ENCODE assay signal across 9 cellular contexts in genomic region chr2:9769171-9770005, GRCh38.
DNase-seq lines count a peak whose midpoint lies in the region; ATAC-seq, FAIRE-seq and TF ChIP-seq lines count a peak whose summit lies in the region.
"Had no signal": no experiment of that assay in that cellular context is flagged by ENCODE, and none has a peak within 500 bp of the region (broad histone marks: within the 10 kb centered on the region; RNA-seq: fewer than 3 reads in every experiment).

No MANE protein-coding gene starts in this region.

- TF ChIP-seq CTCF in A549 (IDR thresholded peaks at IDR 0.05) (no peak), GM13976 (IDR thresholded peaks at IDR 0.05; ENCODE audit: borderline replicate concordance, control extremely low read depth, extremely low read depth, insufficient read depth, missing control alignments) (no peak), glutamatergic neuron (IDR thresholded peaks at IDR 0.05; ENCODE audit: partially characterized antibody, unreplicated experiment) (no peak), lower leg skin (IDR thresholded peaks at IDR 0.05) (no peak), mesothelial cell of epicardium (IDR thresholded peaks at IDR 0.05; ENCODE audit: unreplicated experiment) (no peak)

- H3K27ac Mint-ChIP-seq in glutamatergic neuron (ENCODE audit: unreplicated experiment): peak overlapping the region; percentile 97
- no peak overlapping the region for H3K27ac Mint-ChIP-seq in mesothelial cell of epicardium
- H3K27ac Mint-ChIP-seq: activated B cell treated with CpG ODN at 0.5 μM for 24 hours had no signal

- intact Hi-C loops in lower leg skin (cut with DNase I; ENCODE audit: low total_unique reads): loop anchor here (10.0 kb wide), 1 partner anchor 275 kb away; the partner anchor contains the start of gene KLF11

- CTCF ChIA-PET in A549 (lab: Yijun Ruan, JAX): interaction anchor here (0.7 to 9.3 kb wide), 62 partner anchors 11 to 888 kb away, joined by 3 to 234 read pairs (median 6); partner anchors contain the start of genes ADAM17, KLF11 and YWHAQ

- ATAC-seq in A549: no peak

- H3K4me3 Mint-ChIP-seq in glutamatergic neuron (ENCODE audit: unreplicated experiment) (peak overlapping the region; percentile 63), mesothelial cell of epicardium (no peak overlapping the region)
- H3K4me3 Mint-ChIP-seq: activated B cell treated with CpG ODN at 0.5 μM for 24 hours had no signal

- TF ChIP-seq EP300 in A549 (IDR thresholded peaks at IDR 0.05): no peak

- no peak for FAIRE-seq in A549 (lab: Jason Lieb, UNC)

- in situ Hi-C loops in GM13976 (cut with MboI; ENCODE audit: low sequenced_read_pairs, unreplicated experiment): no loop called here

- 76% methylated on average over 19 of the region's 19 CpGs for WGBS in A549 (ENCODE audit: missing lambda C conversion rate)
- 75 to 78% methylated on average over 19 of the region's 19 CpGs for WGBS in lower leg skin, 2 donors

- POLR2A ChIA-PET in A549 (lab: Yijun Ruan, JAX): interaction anchor here (1.6 kb wide), 1 partner anchor 74 kb away, joined by 6 read pairs; the partner anchor contains the start of gene TAF1B

- no peak overlapping the region for H3K4me2 ChIP-seq in A549

- H3K9me3 Mint-ChIP-seq in glutamatergic neuron (ENCODE audit: unreplicated experiment) (peaks cover 14% of the 10 kb centered on the region), mesothelial cell of epicardium (no peaks in the 10 kb centered on the region)
- H3K9me3 Mint-ChIP-seq: activated B cell treated with CpG ODN at 0.5 μM for 24 hours had no signal

- DNase-seq in A549 (ENCODE audit: low read depth in 1 of 2, low spot score in 1 of 2): no peak
- peak; percentile 88 for DNase-seq in GM13976 (ENCODE audit: low spot score)
- DNase-seq in NCI-H748 treated with DMSO at 0.1 percent for 48 hours (lab: John Stamatoyannopoulos, UW): peak; percentile 51
- DNase-seq in glutamatergic neuron: peak; percentile 65
- no peak for DNase-seq in CD1c-positive myeloid dendritic cell (ENCODE audit: extremely low spot score)
- no peak for DNase-seq in lower leg skin (ENCODE audit: low spot score in 2 of 2)
- no peak for DNase-seq in mesothelial cell of epicardium (ENCODE audit: low spot score in 2 of 2, unreplicated experiment in 2 of 2)
- DNase-seq in NCI-H1930 (lab: John Stamatoyannopoulos, UW): no peak
- DNase-seq: activated B cell treated with CpG ODN at 0.5 μM for 24 hours had no signal

- peaks cover 17% of the 10 kb centered on the region for H3K27me3 Mint-ChIP-seq in glutamatergic neuron (ENCODE audit: unreplicated experiment)
- no peaks in the 10 kb centered on the region for H3K27me3 Mint-ChIP-seq in mesothelial cell of epicardium (ENCODE audit: low read depth)

- H3K27ac ChIP-seq in A549: peak overlapping the region; percentile 6 to 79; a peak in 4 of 6 replicates

- no peaks in the 10 kb centered on the region for H3K36me3 Mint-ChIP-seq in glutamatergic neuron (ENCODE audit: unreplicated experiment)
- H3K36me3 Mint-ChIP-seq in mesothelial cell of epicardium: no peaks in the 10 kb centered on the region

- peaks cover 25% of the 10 kb centered on the region for H3K4me1 ChIP-seq in A549

- H3K9me3 ChIP-seq in A549: no peaks in the 10 kb centered on the region

- TF ChIP-seq POLR2A in A549 (IDR thresholded peaks at IDR 0.05; ENCODE audit: low read length) (no peak), lower leg skin (IDR thresholded peaks at IDR 0.05) (no peak)

- H3K4me3 ChIP-seq in A549 (no peak overlapping the region), lower leg skin (ENCODE audit: low read depth, poor library complexity, severe bottlenecking) (no peak overlapping the region)

- H3K4me1 Mint-ChIP-seq in glutamatergic neuron (ENCODE audit: low read depth, unreplicated experiment) (peaks cover 48% of the 10 kb centered on the region), mesothelial cell of epicardium (peaks cover 31% of the 10 kb centered on the region)

- TF ChIP-seq RAD21 in A549 (conservative IDR thresholded peaks at IDR 0.05 in 1 of 2, IDR thresholded peaks at IDR 0.05 in 1 of 2): no peak

TF ChIP-seq in A549, 52 proteins besides CTCF, POLR2A, EP300 and RAD21:
- TF ChIP-seq ZNF302 (CRISPR knock-in tag; IDR thresholded peaks at IDR 0.05): no peak
- TF ChIP-seq NFE2L2 (conservative IDR thresholded peaks at IDR 0.05; ENCODE audit: low read length): no peak
- no peak for TF ChIP-seq HOXB5 (CRISPR knock-in tag; IDR thresholded peaks at IDR 0.05)
- no peak for TF ChIP-seq MAX (IDR thresholded peaks at IDR 0.05)
- TF ChIP-seq MAZ (IDR thresholded peaks at IDR 0.05; ENCODE audit: borderline replicate concordance, low read depth, low read length): no peak
- no peak for TF ChIP-seq ZFP36 (IDR thresholded peaks at IDR 0.05; ENCODE audit: borderline replicate concordance, partially characterized antibody)
- no peak for TF ChIP-seq EHF (CRISPR knock-in tag; IDR thresholded peaks at IDR 0.05)
- no peak for TF ChIP-seq GATA3 (IDR thresholded peaks at IDR 0.05; ENCODE audit: borderline replicate concordance)
- no peak for TF ChIP-seq E2F6 (IDR thresholded peaks at IDR 0.05; ENCODE audit: borderline replicate concordance, low read depth)
- no peak for TF ChIP-seq MAFK (IDR thresholded peaks at IDR 0.05; ENCODE audit: partially characterized antibody)
- no peak for TF ChIP-seq EHMT2 (IDR thresholded peaks at IDR 0.05; ENCODE audit: low read depth)
- TF ChIP-seq HDAC2 (IDR thresholded peaks at IDR 0.05): no peak
- TF ChIP-seq HES2 (IDR thresholded peaks at IDR 0.05): no peak
- TF ChIP-seq ESRRA (IDR thresholded peaks at IDR 0.05; ENCODE audit: borderline replicate concordance, low read length): no peak
- no peak for TF ChIP-seq JUNB (IDR thresholded peaks at IDR 0.05)

Comparison
In these comparisons a context has a peak if more than half of its experiments do, and no peak if none do; other contexts are left out.
1. DNase-seq: peak in GM13976 (single experiment), NCI-H748 treated with DMSO at 0.1 percent for 48 hours (single experiment) and glutamatergic neuron (single experiment); none in A549 (0 of 2), CD1c-positive myeloid dendritic cell (single experiment), lower leg skin (0 of 2), mesothelial cell of epicardium (0 of 2) and NCI-H1930 (0 of 2).